ENCODE assay signal across 1 cellular context in the genomic region with DNA sequence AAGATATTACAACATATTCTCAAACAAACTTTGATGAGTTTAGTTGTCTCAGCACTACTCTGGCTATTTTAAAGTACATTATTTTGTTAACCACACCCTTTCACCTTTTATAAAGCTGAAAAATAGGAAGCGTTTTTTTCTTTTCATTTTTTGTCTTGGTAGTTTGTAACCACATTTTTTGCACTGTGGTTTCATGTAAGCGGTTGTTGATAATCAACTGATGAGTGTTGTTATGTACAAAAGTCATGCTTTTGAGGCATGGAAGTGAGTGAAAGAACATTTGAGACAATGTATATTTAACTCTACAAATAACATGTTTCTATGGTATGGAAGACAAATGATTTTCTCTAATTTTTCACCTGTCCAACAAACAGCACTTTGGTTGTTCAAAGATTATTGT.
TF ChIP-seq lines count a peak whose summit lies in the region.

No MANE protein-coding gene starts in this region.

TF ChIP-seq in GM12878, 131 proteins besides CTCF, POLR2A, EP300 and RAD21:
- TF ChIP-seq TBL1XR1 (IDR thresholded peaks at IDR 0.05; ENCODE audit: low read depth, low read length) = no peak
- peak; percentile 68; the same call in 1 of the 2 replicates for TF ChIP-seq MXI1 (IDR thresholded peaks at IDR 0.05; ENCODE audit: low read depth, low read length)
- peak; percentile 63; the same call in 1 of the 2 replicates for TF ChIP-seq NBN (IDR thresholded peaks at IDR 0.05)
- TF ChIP-seq, protein P1, sequence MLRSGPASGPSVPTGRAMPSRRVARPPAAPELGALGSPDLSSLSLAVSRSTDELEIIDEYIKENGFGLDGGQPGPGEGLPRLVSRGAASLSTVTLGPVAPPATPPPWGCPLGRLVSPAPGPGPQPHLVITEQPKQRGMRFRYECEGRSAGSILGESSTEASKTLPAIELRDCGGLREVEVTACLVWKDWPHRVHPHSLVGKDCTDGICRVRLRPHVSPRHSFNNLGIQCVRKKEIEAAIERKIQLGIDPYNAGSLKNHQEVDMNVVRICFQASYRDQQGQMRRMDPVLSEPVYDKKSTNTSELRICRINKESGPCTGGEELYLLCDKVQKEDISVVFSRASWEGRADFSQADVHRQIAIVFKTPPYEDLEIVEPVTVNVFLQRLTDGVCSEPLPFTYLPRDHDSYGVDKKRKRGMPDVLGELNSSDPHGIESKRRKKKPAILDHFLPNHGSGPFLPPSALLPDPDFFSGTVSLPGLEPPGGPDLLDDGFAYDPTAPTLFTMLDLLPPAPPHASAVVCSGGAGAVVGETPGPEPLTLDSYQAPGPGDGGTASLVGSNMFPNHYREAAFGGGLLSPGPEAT (IDR thresholded peaks at IDR 0.05; ENCODE audit: low read depth) = peak; percentile 63; the same call in 1 of the 2 replicates
- no peak for TF ChIP-seq TCF7 (IDR thresholded peaks at IDR 0.05; ENCODE audit: borderline replicate concordance)
- peak; percentile 36; the same call in 1 of the 2 replicates for TF ChIP-seq DPF2 (IDR thresholded peaks at IDR 0.05)
- TF ChIP-seq SREBF1 (IDR thresholded peaks at IDR 0.05; ENCODE audit: low read length) = no peak
- 0 out of 2 replicates have a peak, but pooled peaks have one; percentile 58 for TF ChIP-seq CHD2 (IDR thresholded peaks at IDR 0.05; ENCODE audit: borderline replicate concordance, low read depth, low read length)
- TF ChIP-seq ZNF384 (IDR thresholded peaks at IDR 0.05; ENCODE audit: borderline replicate concordance, low read depth, low read length) = peak; percentile 92
- TF ChIP-seq BMI1 (IDR thresholded peaks at IDR 0.05; ENCODE audit: borderline replicate concordance) = peak; percentile 75; the same call in 1 of the 2 replicates
- TF ChIP-seq ZNF217 (IDR thresholded peaks at IDR 0.05) = peak; percentile 44; the same call in 1 of the 2 replicates
- no peak for TF ChIP-seq HDGF (IDR thresholded peaks at IDR 0.05)
- peak; percentile 53 for TF ChIP-seq NFIC (IDR thresholded peaks at IDR 0.05; ENCODE audit: low read depth, low read length)
- TF ChIP-seq, protein P2, sequence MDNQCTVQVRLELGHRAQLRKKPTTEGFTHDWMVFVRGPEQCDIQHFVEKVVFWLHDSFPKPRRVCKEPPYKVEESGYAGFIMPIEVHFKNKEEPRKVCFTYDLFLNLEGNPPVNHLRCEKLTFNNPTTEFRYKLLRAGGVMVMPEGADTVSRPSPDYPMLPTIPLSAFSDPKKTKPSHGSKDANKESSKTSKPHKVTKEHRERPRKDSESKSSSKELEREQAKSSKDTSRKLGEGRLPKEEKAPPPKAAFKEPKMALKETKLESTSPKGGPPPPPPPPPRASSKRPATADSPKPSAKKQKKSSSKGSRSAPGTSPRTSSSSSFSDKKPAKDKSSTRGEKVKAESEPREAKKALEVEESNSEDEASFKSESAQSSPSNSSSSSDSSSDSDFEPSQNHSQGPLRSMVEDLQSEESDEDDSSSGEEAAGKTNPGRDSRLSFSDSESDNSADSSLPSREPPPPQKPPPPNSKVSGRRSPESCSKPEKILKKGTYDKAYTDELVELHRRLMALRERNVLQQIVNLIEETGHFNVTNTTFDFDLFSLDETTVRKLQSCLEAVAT (IDR thresholded peaks at IDR 0.05) = peak; percentile 92
- peak; percentile 94 for TF ChIP-seq MTA2 (IDR thresholded peaks at IDR 0.05; ENCODE audit: low read depth)
- 0 out of 2 replicates have a peak, but pooled peaks have one; percentile 35 for TF ChIP-seq MEF2A (IDR thresholded peaks at IDR 0.05; ENCODE audit: insufficient read depth, low read depth, low read length)
- no peak for TF ChIP-seq MTA3 (IDR thresholded peaks at IDR 0.05; ENCODE audit: borderline replicate concordance, low read length)
- no peak for TF ChIP-seq RB1 (IDR thresholded peaks at IDR 0.05; ENCODE audit: borderline replicate concordance)
- TF ChIP-seq, protein P3, sequence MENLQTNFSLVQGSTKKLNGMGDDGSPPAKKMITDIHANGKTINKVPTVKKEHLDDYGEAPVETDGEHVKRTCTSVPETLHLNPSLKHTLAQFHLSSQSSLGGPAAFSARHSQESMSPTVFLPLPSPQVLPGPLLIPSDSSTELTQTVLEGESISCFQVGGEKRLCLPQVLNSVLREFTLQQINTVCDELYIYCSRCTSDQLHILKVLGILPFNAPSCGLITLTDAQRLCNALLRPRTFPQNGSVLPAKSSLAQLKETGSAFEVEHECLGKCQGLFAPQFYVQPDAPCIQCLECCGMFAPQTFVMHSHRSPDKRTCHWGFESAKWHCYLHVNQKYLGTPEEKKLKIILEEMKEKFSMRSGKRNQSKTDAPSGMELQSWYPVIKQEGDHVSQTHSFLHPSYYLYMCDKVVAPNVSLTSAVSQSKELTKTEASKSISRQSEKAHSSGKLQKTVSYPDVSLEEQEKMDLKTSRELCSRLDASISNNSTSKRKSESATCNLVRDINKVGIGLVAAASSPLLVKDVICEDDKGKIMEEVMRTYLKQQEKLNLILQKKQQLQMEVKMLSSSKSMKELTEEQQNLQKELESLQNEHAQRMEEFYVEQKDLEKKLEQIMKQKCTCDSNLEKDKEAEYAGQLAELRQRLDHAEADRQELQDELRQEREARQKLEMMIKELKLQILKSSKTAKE (IDR thresholded peaks at IDR 0.05; ENCODE audit: low read depth, poor library complexity, severe bottlenecking) = peak; percentile 57
- TF ChIP-seq IRF4 (IDR thresholded peaks at IDR 0.05; ENCODE audit: low read depth, low read length) = 0 out of 2 replicates have a peak, but pooled peaks have one; percentile 13
- TF ChIP-seq, protein P4, sequence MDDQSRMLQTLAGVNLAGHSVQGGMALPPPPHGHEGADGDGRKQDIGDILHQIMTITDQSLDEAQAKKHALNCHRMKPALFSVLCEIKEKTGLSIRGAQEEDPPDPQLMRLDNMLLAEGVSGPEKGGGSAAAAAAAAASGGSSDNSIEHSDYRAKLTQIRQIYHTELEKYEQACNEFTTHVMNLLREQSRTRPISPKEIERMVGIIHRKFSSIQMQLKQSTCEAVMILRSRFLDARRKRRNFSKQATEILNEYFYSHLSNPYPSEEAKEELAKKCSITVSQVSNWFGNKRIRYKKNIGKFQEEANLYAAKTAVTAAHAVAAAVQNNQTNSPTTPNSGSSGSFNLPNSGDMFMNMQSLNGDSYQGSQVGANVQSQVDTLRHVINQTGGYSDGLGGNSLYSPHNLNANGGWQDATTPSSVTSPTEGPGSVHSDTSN (IDR thresholded peaks at IDR 0.05; ENCODE audit: insufficient replicate concordance, low read depth, low read length) = no peak
- 0 out of 2 replicates have a peak, but pooled peaks have one; percentile 27 for TF ChIP-seq BCL11A (IDR thresholded peaks at IDR 0.05; ENCODE audit: low read depth, low read length)
- TF ChIP-seq CBFB (IDR thresholded peaks at IDR 0.05; ENCODE audit: low read depth) = peak; percentile 74; the same call in 1 of the 2 replicates
- peak; percentile 62 for TF ChIP-seq MEF2B (IDR thresholded peaks at IDR 0.05; ENCODE audit: partially characterized antibody, poor library complexity, severe bottlenecking)
- TF ChIP-seq, protein P5, sequence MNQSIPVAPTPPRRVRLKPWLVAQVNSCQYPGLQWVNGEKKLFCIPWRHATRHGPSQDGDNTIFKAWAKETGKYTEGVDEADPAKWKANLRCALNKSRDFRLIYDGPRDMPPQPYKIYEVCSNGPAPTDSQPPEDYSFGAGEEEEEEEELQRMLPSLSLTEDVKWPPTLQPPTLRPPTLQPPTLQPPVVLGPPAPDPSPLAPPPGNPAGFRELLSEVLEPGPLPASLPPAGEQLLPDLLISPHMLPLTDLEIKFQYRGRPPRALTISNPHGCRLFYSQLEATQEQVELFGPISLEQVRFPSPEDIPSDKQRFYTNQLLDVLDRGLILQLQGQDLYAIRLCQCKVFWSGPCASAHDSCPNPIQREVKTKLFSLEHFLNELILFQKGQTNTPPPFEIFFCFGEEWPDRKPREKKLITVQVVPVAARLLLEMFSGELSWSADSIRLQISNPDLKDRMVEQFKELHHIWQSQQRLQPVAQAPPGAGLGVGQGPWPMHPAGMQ (IDR thresholded peaks at IDR 0.05; ENCODE audit: borderline replicate concordance) = peak; percentile 52; the same call in 1 of the 2 replicates
- peak; percentile 74 for TF ChIP-seq ATF7 (IDR thresholded peaks at IDR 0.05; ENCODE audit: low read depth)
- peak; percentile 94 for TF ChIP-seq RUNX3 (IDR thresholded peaks at IDR 0.05; ENCODE audit: low read length)
- TF ChIP-seq SMAD1 (IDR thresholded peaks at IDR 0.05; ENCODE audit: low read depth, partially characterized antibody) = peak; percentile 25
- TF ChIP-seq CREB1 (IDR thresholded peaks at IDR 0.05; ENCODE audit: low read depth) = no peak
- TF ChIP-seq NR2F1 (conservative IDR thresholded peaks at IDR 0.05) = peak; percentile 41; the same call in 1 of the 2 replicates
- TF ChIP-seq MYB (IDR thresholded peaks at IDR 0.05; ENCODE audit: borderline replicate concordance, low read depth, low read length) = 0 out of 2 replicates have a peak, but pooled peaks have one; percentile 31
- TF ChIP-seq BHLHE40 (IDR thresholded peaks at IDR 0.05; ENCODE audit: borderline replicate concordance in 1 of 2, low read depth in 2 of 2, low read length in 1 of 2) = peak; percentile 50 to 65; a peak in 2 of 4 replicates
- TF ChIP-seq IKZF2 (IDR thresholded peaks at IDR 0.05) = peak; percentile 69 to 83; a peak in 3 of 4 replicates
